Comparison of ENCODE assay signal across 22 cellular contexts in the genomic region with DNA sequence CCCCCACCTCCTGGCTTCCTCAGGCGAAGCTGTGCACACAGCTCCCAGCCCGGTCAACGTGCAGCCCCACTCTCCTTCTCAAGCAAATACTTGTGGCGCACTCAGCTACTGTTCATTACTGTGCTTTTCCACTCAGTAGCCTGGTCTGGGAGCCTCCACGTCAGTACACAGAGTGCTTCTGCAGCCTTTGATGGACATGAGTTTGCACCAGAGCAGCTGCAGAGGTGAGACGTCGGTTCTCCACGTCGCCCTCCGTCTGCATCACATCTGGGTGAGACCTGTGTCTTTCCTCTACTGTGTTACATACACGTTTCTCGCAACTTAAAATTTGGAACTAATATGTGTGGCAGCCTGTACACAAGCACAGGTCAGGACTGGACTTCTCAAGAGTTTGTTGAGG.
"Had no signal": no experiment of that assay in that cellular context is flagged by ENCODE, and none has a peak within 500 bp of the region (broad histone marks: within the 10 kb centered on the region; RNA-seq: fewer than 3 reads in every experiment).

No MANE protein-coding gene starts in this region.

- H3K27ac ChIP-seq: SJSA1, SK-N-MC had no signal

- H3K4me3 ChIP-seq: MG63, SJSA1, SK-N-MC had no signal

- H3K27me3 ChIP-seq: MG63, SJSA1 had no signal

- DNase-seq: Karpas-422, KG1, MG63, NCI-H1092, NCI-H1105 treated with DMSO at 0.1 percent for 48 hours, NCI-H1417 treated with DMSO at 0.1 percent for 48 hours, NCI-H146, NCI-H1694 treated with DMSO at 0.1 percent for 48 hours, NCI-H1930, NCI-H2081, NCI-H2107, NCI-H226, NCI-H446, NCI-H510A, NCI-H524 treated with DMSO at 0.1 percent for 48 hours, NCI-H69, NCI-H774, Right ventricle myocardium superior, RPMI8226, SIG-M5 had no signal

- H3K4me1 ChIP-seq: SJSA1 had no signal

- H3K9me3 ChIP-seq: MG63, SJSA1 had no signal

- H3K36me3 ChIP-seq: MG63, SJSA1 had no signal
